8 cellular contexts compared by ENCODE assay signal in genomic region chr12:94147991-94148840, GRCh38. TPM values are rescaled to one million over a fixed set of nuclear protein-coding genes. Genes with fewer than 3 reads are reported as not detected.
DNase-seq lines count a peak whose midpoint lies in the region; ATAC-seq, FAIRE-seq and TF ChIP-seq lines count a peak whose summit lies in the region.

Gene PLXNC1, plus strand, starts transcription at chr12:94148577. Its CDS starts 395 bp downstream, at chr12:94148972.

- WGBS in thymus: under 1% methylated on average over 84 of the region's 89 CpGs

- H2AFZ ChIP-seq in neuron (ENCODE audit: low read depth, low read length): peak within 1 kb of the TSS; percentile 55

- H3K9me3 ChIP-seq in AG04450 (ENCODE audit: control insufficient read depth, insufficient read depth, low read length) (peaks cover 6% of the 10 kb centered on the region; the same call in 1 of the 2 replicates), Peyer's patch (no peaks in the 10 kb centered on the region), neuron (ENCODE audit: low read length) (no peaks in the 10 kb centered on the region), thymus (ENCODE audit: control insufficient read depth) (peaks cover 3% of the 10 kb centered on the region)

- CTCF ChIA-PET in AG04450 (lab: Charles Lee): interaction anchor here (0.6 kb wide), 1 partner anchor 384 kb away, joined by 3 read pairs; no protein-coding TSS in a partner anchor

- peak within 1 kb of the TSS; percentile 57 for H3K4me3 ChIP-seq in AG04450 (ENCODE audit: low read depth, low read length)
- H3K4me3 ChIP-seq in Peyer's patch: peak within 1 kb of the TSS; percentile 57 to 70 (median 70)
- H3K4me3 ChIP-seq in neuron (ENCODE audit: low read length): peak within 1 kb of the TSS; percentile 61
- peak within 1 kb of the TSS; percentile 68 for H3K4me3 ChIP-seq in thymus (ENCODE audit: low read length)

- no peak for FAIRE-seq in frontal cortex (lab: Jason Lieb, UNC)

- POLR2A ChIA-PET in AG04450 (lab: Yijun Ruan, JAX): interaction anchor here (0.6 kb wide), 1 partner anchor 33 kb away, joined by 3 read pairs; no protein-coding TSS in a partner anchor

- no peak within 1 kb of the TSS for H3K27ac ChIP-seq in AG04450 (ENCODE audit: low read depth, low read length)
- peak within 1 kb of the TSS; percentile 22 to 82 (median 56) for H3K27ac ChIP-seq in Peyer's patch
- H3K27ac ChIP-seq in thymus (ENCODE audit: low read depth): peak within 1 kb of the TSS; percentile 43

- no peak for TF ChIP-seq CTCF in AG04450 (IDR thresholded peaks at IDR 0.05; ENCODE audit: low read depth, low read length)
- no peak for TF ChIP-seq CTCF in Peyer's patch (IDR thresholded peaks at IDR 0.05)

- H3K4me1 ChIP-seq in Peyer's patch (peaks cover 0 to 49% (median 5%) of the 10 kb centered on the region in 4 donors), neuron (ENCODE audit: insufficient read depth, low read length) (peaks cover 46% of the 10 kb centered on the region), thymus (ENCODE audit: control insufficient read depth, insufficient read depth, low read length) (peaks cover 8% of the 10 kb centered on the region)

- TF ChIP-seq POLR2A in Peyer's patch (IDR thresholded peaks at IDR 0.05): no peak

- H3K36me3 ChIP-seq in Peyer's patch (no peaks in the 10 kb centered on the region), neuron (ENCODE audit: insufficient read depth, low read length) (no peaks in the 10 kb centered on the region), thymus (ENCODE audit: control insufficient read depth, insufficient read depth) (no peaks in the 10 kb centered on the region)

- peaks cover 74% of the 10 kb centered on the region for H3K27me3 ChIP-seq in AG04450 (ENCODE audit: control insufficient read depth, insufficient read depth, low read length)
- H3K27me3 ChIP-seq in Peyer's patch: peaks cover 0 to 14% of the 10 kb centered on the region in 2 donors
- no peaks in the 10 kb centered on the region for H3K27me3 ChIP-seq in neuron (ENCODE audit: insufficient read depth, low read length)
- H3K27me3 ChIP-seq in thymus (ENCODE audit: control insufficient read depth, insufficient read depth): peaks cover 53% of the 10 kb centered on the region

- no peak for DNase-seq in AG04450 (ENCODE audit: low read depth, low spot score)
- peak; percentile 62 to 82 (median 65) for DNase-seq in Peyer's patch
- DNase-seq in activated naive CD4-positive, alpha-beta T cell (lab: John Stamatoyannopoulos, UW): peak in 3 of 4 experiments; percentile 27 to 56 (median 34)
- peak; percentile 60 to 70 for DNase-seq in frontal cortex (ENCODE audit: low spot score in 2 of 2)

- ATAC-seq in GM18909 (IDR thresholded peaks at IDR 0.05; ENCODE audit: poor library complexity, unreplicated experiment) (peak; percentile 40), HG03135 (IDR thresholded peaks at IDR 0.05; ENCODE audit: unreplicated experiment) (peak; percentile 31)

RNA-seq across cellular contexts. Expression of gene PLXNC1, which starts in this region (rescaled TPM):
- 3.8 and 4.8 TPM in 2 replicates for polyA plus RNA-seq in AG04450 (2011; rRNA removed)
- 4.0 and 5.8 TPM in 2 replicates for polyA minus RNA-seq in AG04450 (2011; rRNA and poly(A)+ RNA removed)
- 10 to 100 TPM in 1 of 4 donors, 1 to 10 TPM in 2, under 1 TPM in 1; 0.88 to 21.5 (median 5.1) TPM for total RNA-seq in Peyer's patch
- 81.1 TPM for total RNA-seq in frontal cortex
- polyA plus RNA-seq in thymus: 3.7 TPM
